Comparison of ENCODE assay signal across 22 cellular contexts in genomic region chr17:31437720-31438400, GRCh38. TPM values are rescaled to one million over a fixed set of nuclear protein-coding genes. Genes with fewer than 3 reads are reported as not detected.
DNase-seq lines count a peak whose midpoint lies in the region; ATAC-seq and TF ChIP-seq lines count a peak whose summit lies in the region.
"Had no signal": no experiment of that assay in that cellular context is flagged by ENCODE, and none has a peak within 500 bp of the region (broad histone marks: within the 10 kb centered on the region; RNA-seq: fewer than 3 reads in every experiment).

No MANE protein-coding gene starts in this region.

- H3K36me3 Mint-ChIP-seq in natural killer cell, result no peaks in the 10 kb centered on the region
- H3K36me3 Mint-ChIP-seq in activated T-cell treated with anti-CD3 and anti-CD28 coated beads, Interleukin-2, amount 50 U/mL, for 72 hours (ENCODE audit: insufficient read depth in 2 of 2), result no peaks in the 10 kb centered on the region
- H3K36me3 Mint-ChIP-seq: activated naive CD8-positive, alpha-beta T cell treated with anti-CD3 and anti-CD28 coated beads for 36 hours; naive B cell; stimulated activated naive B cell treated with anti-CD40 and anti-IgM and Interleukin-4, amounts not matched to agents 10 μg/mL and 1 μg/mL and 100 μg/mL, for 72 hours; T-cell had no signal

- H3K4me2 ChIP-seq in IMR-90 (ENCODE audit: low read depth, low read length) (no peak overlapping the region), PC-9 (0 out of 2 replicates have a peak overlapping the region, but pooled peaks have one; percentile 11), skeletal muscle satellite cell (ENCODE audit: low read length) (peak overlapping the region; percentile 18)

- 70% methylated on average over 3 of the region's 11 CpGs; no CpG with 5 or more reads in 1 of the 2 experiments for WGBS in IMR-90 (ENCODE audit: extremely low coverage in 2 of 2, insufficient read length in 1 of 2), 2 experiments

- H3K9me3 ChIP-seq in IMR-90 (ENCODE audit: control insufficient read depth, insufficient read depth, low read length) (no peaks in the 10 kb centered on the region), PC-9 (ENCODE audit: insufficient read depth, low read depth) (no peaks in the 10 kb centered on the region), skeletal muscle satellite cell (replicated peaks; ENCODE audit: low read length) (no peaks in the 10 kb centered on the region)
- H3K9me3 ChIP-seq: ascending aorta, SJSA1, upper lobe of right lung had no signal

- TF ChIP-seq POLR2A in IMR-90 (IDR thresholded peaks at IDR 0.05; ENCODE audit: low read depth, low read length), result no peak

- no peaks in the 10 kb centered on the region for H3K9me3 Mint-ChIP-seq in natural killer cell
- no peaks in the 10 kb centered on the region for H3K9me3 Mint-ChIP-seq in activated T-cell treated with anti-CD3 and anti-CD28 coated beads, Interleukin-2, amount 50 U/mL, for 72 hours
- H3K9me3 Mint-ChIP-seq: activated naive CD8-positive, alpha-beta T cell treated with anti-CD3 and anti-CD28 coated beads for 36 hours; HFFc6; naive B cell; stimulated activated naive B cell treated with anti-CD40 and anti-IgM and Interleukin-4, amounts not matched to agents 10 μg/mL and 1 μg/mL and 100 μg/mL, for 72 hours; T-cell had no signal

- dilution Hi-C loops in IMR-90 (cut with HindIII; ENCODE audit: low sequenced_read_pairs, unreplicated experiment), result no loop called here

- no peak overlapping the region for H3K18ac ChIP-seq in IMR-90 (ENCODE audit: low read depth, low read length)

- peak overlapping the region; percentile 36 for H2AFZ ChIP-seq in IMR-90 (replicated peaks; ENCODE audit: low read length, poor library complexity)
- no peak overlapping the region for H2AFZ ChIP-seq in PC-9

- H3K27ac ChIP-seq in IMR-90 (ENCODE audit: insufficient read depth, low read length), result no peak overlapping the region
- no peak overlapping the region for H3K27ac ChIP-seq in PC-9
- H3K27ac ChIP-seq: ascending aorta, coronary artery, epithelial cell of prostate, SJSA1, upper lobe of right lung, WERI-Rb-1 had no signal

- H4K20me1 ChIP-seq in IMR-90 (ENCODE audit: insufficient read depth, low read length), result no peaks in the 10 kb centered on the region
- no peaks in the 10 kb centered on the region for H4K20me1 ChIP-seq in PC-9 (ENCODE audit: insufficient read depth)

- H2AK5ac ChIP-seq in IMR-90 (ENCODE audit: low read depth, low read length), result no peak overlapping the region

- intact Hi-C loops in IMR-90 (cut with micrococcal nuclease) (loop anchor here (1.0 to 5.0 kb wide), 4 partner anchors 87 to 463 kb away; partner anchors contain the start of genes COPRS and UTP6), PC-9 (cut with micrococcal nuclease; ENCODE audit: unreplicated experiment) (loop anchor here (1.0 to 10.0 kb wide), 4 partner anchors 47 to 404 kb away; no protein-coding TSS in a partner anchor), natural killer cell (cut with micrococcal nuclease) (loop anchor here (1.0 to 2.0 kb wide), 3 partner anchors 49 to 405 kb away; no protein-coding TSS in a partner anchor)

- ATAC-seq in IMR-90 (ENCODE audit: low read depth), result 0 out of 2 replicates have a peak, but pooled peaks have one; percentile 7
- peak; percentile 8 for ATAC-seq in left lobe of liver
- no peak for ATAC-seq in natural killer cell
- ATAC-seq in activated T-cell treated with anti-CD3 and anti-CD28 coated beads, Interleukin-2, amount 50 U/mL, for 72 hours (replicated peaks in 1 of 2), result no peak

- no peak overlapping the region for H2BK15ac ChIP-seq in IMR-90 (ENCODE audit: low read depth, low read length)

- no peak overlapping the region for H4K8ac ChIP-seq in IMR-90 (ENCODE audit: low read depth in 2 of 2, low read length in 2 of 2)

- no peak overlapping the region for H2BK5ac ChIP-seq in IMR-90 (ENCODE audit: low read depth, low read length, poor library complexity, severe bottlenecking)

- H3K4me1 Mint-ChIP-seq in natural killer cell, result peaks cover 6 to 16% of the 10 kb centered on the region in 2 donors
- peaks cover 21% of the 10 kb centered on the region for H3K4me1 Mint-ChIP-seq in activated T-cell treated with anti-CD3 and anti-CD28 coated beads, Interleukin-2, amount 50 U/mL, for 72 hours (ENCODE audit: low read depth)

- no peaks in the 10 kb centered on the region for H3K9me1 ChIP-seq in IMR-90 (ENCODE audit: insufficient read depth, low read length)

- H3K14ac ChIP-seq in IMR-90 (replicated peaks; ENCODE audit: low read depth, low read length), result no peak overlapping the region

- no peak overlapping the region for H3K56ac ChIP-seq in IMR-90 (ENCODE audit: extremely low read depth, insufficient read depth, low read length)

- POLR2A ChIA-PET in IMR-90 (lab: Charles Lee; ENCODE audit: unreplicated experiment) (no interaction called here), PC-9 (lab: Charles Lee; ENCODE audit: unreplicated experiment) (interaction anchor here (0.6 kb wide), 1 partner anchor 96 kb away, joined by 5 read pairs; no protein-coding TSS in a partner anchor)

- no peak overlapping the region for H2BK120ac ChIP-seq in IMR-90 (ENCODE audit: low read depth, low read length)

- in situ Hi-C loops in IMR-90 (cut with MboI; ENCODE audit: low sequenced_read_pairs), result no loop called here

- TF ChIP-seq CTCF in IMR-90 (conservative IDR thresholded peaks at IDR 0.05; ENCODE audit: low read depth, low read length), result no peak
- TF ChIP-seq CTCF in PC-9 (conservative IDR thresholded peaks at IDR 0.05), result no peak
- no peak for TF ChIP-seq CTCF in natural killer cell (IDR thresholded peaks at IDR 0.05)

- no peak overlapping the region for H3K23ac ChIP-seq in IMR-90 (ENCODE audit: low read depth, low read length)

- peaks cover 32% of the 10 kb centered on the region for H3K27me3 ChIP-seq in IMR-90 (ENCODE audit: control insufficient read depth, insufficient read depth, low read length)
- H3K27me3 ChIP-seq in PC-9 (ENCODE audit: insufficient read depth, low read depth), result no peaks in the 10 kb centered on the region
- H3K27me3 ChIP-seq in skeletal muscle satellite cell (ENCODE audit: control insufficient read depth, insufficient read depth, low read length), result peaks cover 20% of the 10 kb centered on the region
- H3K27me3 ChIP-seq: ascending aorta, SJSA1, upper lobe of right lung had no signal

- no peak overlapping the region for H3K27ac Mint-ChIP-seq in natural killer cell
- H3K27ac Mint-ChIP-seq in activated T-cell treated with anti-CD3 and anti-CD28 coated beads, Interleukin-2, amount 50 U/mL, for 72 hours, result no peak overlapping the region
- H3K27ac Mint-ChIP-seq: activated CD8-positive, alpha-beta T cell treated with anti-CD3 and anti-CD28 coated beads, Interleukin-2, amount 10 ng/mL, durations not matched to agents 7 days and 5 days; activated naive CD8-positive, alpha-beta T cell treated with anti-CD3 and anti-CD28 coated beads for 36 hours; HFFc6; stimulated activated naive B cell treated with anti-CD40 and anti-IgM and Interleukin-4, amounts not matched to agents 10 μg/mL and 1 μg/mL and 100 μg/mL, for 72 hours; T-cell had no signal

- no peaks in the 10 kb centered on the region for H3K36me3 ChIP-seq in IMR-90 (ENCODE audit: control insufficient read depth, insufficient read depth, low read length)
- no peaks in the 10 kb centered on the region for H3K36me3 ChIP-seq in PC-9 (ENCODE audit: low read depth)
- no peaks in the 10 kb centered on the region for H3K36me3 ChIP-seq in skeletal muscle satellite cell (ENCODE audit: insufficient read depth, low read length)
- H3K36me3 ChIP-seq: ascending aorta, SJSA1, upper lobe of right lung had no signal

- H2BK20ac ChIP-seq in IMR-90 (ENCODE audit: low read depth, low read length), result no peak overlapping the region

- H3K4me3 ChIP-seq in IMR-90 (ENCODE audit: insufficient read depth, low read depth, low read length) (no peak overlapping the region), PC-9 (no peak overlapping the region), skeletal muscle satellite cell (ENCODE audit: low read length) (no peak overlapping the region)
- H3K4me3 ChIP-seq: ascending aorta, coronary artery, SJSA1, upper lobe of right lung had no signal

- peaks cover 0 to 7% of the 10 kb centered on the region in 2 donors for H3K27me3 Mint-ChIP-seq in natural killer cell (ENCODE audit: low read depth in 2 of 2)
- H3K27me3 Mint-ChIP-seq in activated T-cell treated with anti-CD3 and anti-CD28 coated beads, Interleukin-2, amount 50 U/mL, for 72 hours (ENCODE audit: low read depth), result no peaks in the 10 kb centered on the region
- H3K27me3 Mint-ChIP-seq: activated naive CD8-positive, alpha-beta T cell treated with anti-CD3 and anti-CD28 coated beads for 36 hours; T-cell had no signal

- DNase-seq in IMR-90, result no peak
- no peak for DNase-seq in PC-9
- no peak for DNase-seq in left lobe of liver (ENCODE audit: low spot score)
- DNase-seq in natural killer cell, result no peak
- DNase-seq in NCI-H1694 (lab: John Stamatoyannopoulos, UW), result no peak
- DNase-seq in activated T-cell treated with anti-CD3 and anti-CD28 coated beads, Interleukin-2, amount 50 U/mL, for 72 hours, result no peak
- DNase-seq: activated gamma-delta T cell, DMS79, NCI-H2081 treated with DMSO at 0.1 percent for 48 hours had no signal

- no peaks in the 10 kb centered on the region for H3K9me2 ChIP-seq in PC-9 (ENCODE audit: insufficient read depth)

- H2AK9ac ChIP-seq in IMR-90 (replicated peaks; ENCODE audit: low read depth, low read length, poor library complexity), result no peak overlapping the region

- no peak overlapping the region for H4K91ac ChIP-seq in IMR-90 (ENCODE audit: insufficient read depth, low read depth, low read length)

- no peak overlapping the region for H4K5ac ChIP-seq in IMR-90 (ENCODE audit: low read depth, low read length)

- CTCF ChIA-PET in IMR-90 (lab: Yijun Ruan, JAX), result interaction anchor here (1.0 to 1.4 kb wide), 6 partner anchors 9 to 686 kb away, joined by 3 to 4 read pairs (median 4); no protein-coding TSS in a partner anchor
- CTCF ChIA-PET in PC-9 (lab: Charles Lee), result interaction anchor here (0.6 to 1.1 kb wide), 4 partner anchors 11 to 377 kb away, joined by 3 to 12 read pairs (median 4); no protein-coding TSS in a partner anchor

- no peaks in the 10 kb centered on the region for H3K79me1 ChIP-seq in IMR-90 (ENCODE audit: low read depth in 1 of 2, low read length in 2 of 2)

- no peak overlapping the region for H3K9ac ChIP-seq in IMR-90 (ENCODE audit: low read depth, low read length)
- no peak overlapping the region for H3K9ac ChIP-seq in skeletal muscle satellite cell (ENCODE audit: low read depth, low read length)

- BruUV-seq in IMR-90 (replicated peaks; lab: Mats Ljungman, UMichigan) (no TSS peak), PC-9 (replicated peaks; lab: Mats Ljungman, UMichigan) (no TSS peak)

- no peak overlapping the region for H3K4ac ChIP-seq in IMR-90 (ENCODE audit: low read depth, low read length)

- TF ChIP-seq RAD21 in IMR-90 (IDR thresholded peaks at IDR 0.05; ENCODE audit: low read length), result no peak

- H3K79me2 ChIP-seq in PC-9 (ENCODE audit: low read depth), result no peaks in the 10 kb centered on the region

- H3F3A ChIP-seq in PC-9 (ENCODE audit: insufficient read depth, low read depth), result no peaks in the 10 kb centered on the region

- H3K4me1 ChIP-seq in IMR-90 (ENCODE audit: control insufficient read depth, insufficient read depth, low read length), result no peaks in the 10 kb centered on the region
- no peaks in the 10 kb centered on the region; the same call in 1 of the 2 replicates for H3K4me1 ChIP-seq in PC-9 (replicated peaks; ENCODE audit: insufficient read depth)
- no peaks in the 10 kb centered on the region for H3K4me1 ChIP-seq in skeletal muscle satellite cell (ENCODE audit: control insufficient read depth, insufficient read depth, low read length)
- H3K4me1 ChIP-seq: ascending aorta, SJSA1 had no signal

- no peak overlapping the region for H3K4me3 Mint-ChIP-seq in natural killer cell
- H3K4me3 Mint-ChIP-seq in activated T-cell treated with anti-CD3 and anti-CD28 coated beads, Interleukin-2, amount 50 U/mL, for 72 hours, result no peak overlapping the region
- H3K4me3 Mint-ChIP-seq: activated CD8-positive, alpha-beta T cell treated with anti-CD3 and anti-CD28 coated beads, Interleukin-2, amount 10 ng/mL, durations not matched to agents 7 days and 5 days; activated naive CD8-positive, alpha-beta T cell treated with anti-CD3 and anti-CD28 coated beads for 36 hours; HFFc6; naive B cell; stimulated activated naive B cell treated with anti-CD40 and anti-IgM and Interleukin-4, amounts not matched to agents 10 μg/mL and 1 μg/mL and 100 μg/mL, for 72 hours; T-cell had no signal

RNA-seq across cellular contexts. Expression of gene RAB11FIP4, which starts 46.4 kb away (rescaled TPM):
- total RNA-seq in IMR-90 (2012; rRNA removed) (1.1 and 1.4 TPM in 2 replicates), PC-9 (2021) (22.9 and 28.6 TPM in 2 replicates), left lobe of liver (6.5 TPM), natural killer cell (100 to 1,000 TPM in 2 of 3 donors, 10 to 100 TPM in 1; 81.4 to 121 (median 102) TPM)
- polyA plus RNA-seq in IMR-90 (2012; rRNA removed), result 0.59 and 0.68 TPM in 2 replicates
- 0.60 and 0.84 TPM in 2 replicates for polyA plus RNA-seq in IMR-90 (2012; cell fraction: cytosol; rRNA removed)
- 0.57 and 0.62 TPM in 2 replicates for polyA plus RNA-seq in IMR-90 (2012; cell fraction: nucleus; rRNA removed; ENCODE audit: low replicate concordance)
- total RNA-seq in skeletal muscle satellite cell (2012; rRNA removed), result under 0.01 TPM in 2 replicates
- total RNA-seq in activated T-cell treated with anti-CD3 and anti-CD28 coated beads, Interleukin-2, amount 50 U/mL, for 72 hours, result 10 to 100 TPM; 39.1 to 40.8 TPM

Comparison
In these comparisons a context has a peak if more than half of its experiments do, and no peak if none do; other contexts are left out.
1. ATAC-seq: peak in IMR-90 (single experiment) and left lobe of liver (single experiment); none in natural killer cell (0 of 3) and activated T-cell treated with anti-CD3 and anti-CD28 coated beads, Interleukin-2, amount 50 U/mL, for 72 hours (0 of 2).